22 cellular contexts compared by ENCODE assay signal in genomic region chr11:117390743-117391142, GRCh38.
"Had no signal": no experiment of that assay in that cellular context is flagged by ENCODE, and none has a peak within 500 bp of the region (broad histone marks: within the 10 kb centered on the region; RNA-seq: fewer than 3 reads in every experiment).

No MANE protein-coding gene starts in this region.

- ATAC-seq: activated CD4-positive, CD25-positive, alpha-beta regulatory T cell treated with anti-CD3 and anti-CD28 coated beads, Interleukin-2, amount 50 U/mL, for 24 hours; activated CD8-positive, alpha-beta memory T cell treated with anti-CD3 and anti-CD28 coated beads, Interleukin-2, amount 10 ng/mL, durations not matched to agents 7 days and 5 days; SK-N-SH treated with all-trans-retinoic acid at 6 μM for 48 hours had no signal

- FAIRE-seq: astrocyte had no signal

- DNase-seq: activated CD4-positive, alpha-beta T cell treated with anti-CD3 and anti-CD28 coated beads for 4 hours; activated CD8-positive, alpha-beta memory T cell treated with anti-CD3 and anti-CD28 coated beads, Interleukin-2, amount 10 ng/mL, durations not matched to agents 7 days and 5 days; activated effector memory CD4-positive, alpha-beta T cell treated with Interleukin-2 at 50 U/mL for 16 hours; activated naive CD4-positive, alpha-beta T cell; amygdala; NCI-H1092; NCI-H1417; NCI-H1930; NCI-H2107; NCI-H2171 treated with DMSO at 0.1 percent for 48 hours; NCI-H226; NCI-H526; NCI-H82; SW 1271 had no signal

- H3K9me3 Mint-ChIP-seq: activated naive CD4-positive, alpha-beta T cell treated with anti-CD3 and anti-CD28 coated beads, Interleukin-2, amount 50 U/mL, for 24 hours; activated T-cell treated with anti-CD3 and anti-CD28 coated beads, Interleukin-2, amount 50 U/mL, for 24 hours; activated T-helper 1 cell treated with anti-CD3 and anti-CD28 coated beads, Interleukin-12 subunit alpha, Interleukin-12 subunit beta, Interleukin-2, Interleukin-4 antibody, amounts not matched to agents 30 ng/mL and 10 ng/mL and 1 ng/mL, durations not matched to agents 14 hours and 24 hours and 36 hours; brain had no signal

- H3K4me1 Mint-ChIP-seq: activated naive CD4-positive, alpha-beta T cell treated with anti-CD3 and anti-CD28 coated beads, Interleukin-2, amount 50 U/mL, for 24 hours had no signal

- H3K27ac Mint-ChIP-seq: activated CD8-positive, alpha-beta memory T cell treated with anti-CD3 and anti-CD28 coated beads, Interleukin-2, amount 10 ng/mL, durations not matched to agents 7 days and 5 days; activated naive CD4-positive, alpha-beta T cell treated with anti-CD3 and anti-CD28 coated beads, Interleukin-2, amount 50 U/mL, for 24 hours; activated T-cell treated with anti-CD3 and anti-CD28 coated beads, Interleukin-2, amount 50 U/mL, for 24 hours; activated T-helper 1 cell treated with anti-CD3 and anti-CD28 coated beads, Interleukin-12 subunit alpha, Interleukin-12 subunit beta, Interleukin-2, Interleukin-4 antibody, amounts not matched to agents 30 ng/mL and 10 ng/mL and 1 ng/mL, durations not matched to agents 14 hours and 24 hours and 36 hours had no signal

- H3K9ac ChIP-seq: KMS-11 had no signal

- H3K27ac ChIP-seq: KMS-11 had no signal

- H3K4me3 Mint-ChIP-seq: activated CD8-positive, alpha-beta memory T cell treated with anti-CD3 and anti-CD28 coated beads, Interleukin-2, amount 10 ng/mL, durations not matched to agents 7 days and 5 days; activated naive CD4-positive, alpha-beta T cell treated with anti-CD3 and anti-CD28 coated beads, Interleukin-2, amount 50 U/mL, for 24 hours; activated T-cell treated with anti-CD3 and anti-CD28 coated beads, Interleukin-2, amount 50 U/mL, for 24 hours; activated T-helper 1 cell treated with anti-CD3 and anti-CD28 coated beads, Interleukin-12 subunit alpha, Interleukin-12 subunit beta, Interleukin-2, Interleukin-4 antibody, amounts not matched to agents 30 ng/mL and 10 ng/mL and 1 ng/mL, durations not matched to agents 14 hours and 24 hours and 36 hours; brain had no signal

- H3K4me2 ChIP-seq: KMS-11 had no signal

- H3K27me3 Mint-ChIP-seq: activated CD8-positive, alpha-beta memory T cell treated with anti-CD3 and anti-CD28 coated beads, Interleukin-2, amount 10 ng/mL, durations not matched to agents 7 days and 5 days; activated naive CD4-positive, alpha-beta T cell treated with anti-CD3 and anti-CD28 coated beads, Interleukin-2, amount 50 U/mL, for 24 hours; activated T-cell treated with anti-CD3 and anti-CD28 coated beads, Interleukin-2, amount 50 U/mL, for 24 hours had no signal
